In genomic region chr9:133087429-133088145, GRCh38 we compare ENCODE assay signal across 16 cellular contexts. TPM values are rescaled to one million over a fixed set of nuclear protein-coding genes. Genes with fewer than 3 reads are reported as not detected.
"Had no signal": no experiment of that assay in that cellular context is flagged by ENCODE, and none has a peak within 500 bp of the region (broad histone marks: within the 10 kb centered on the region; RNA-seq: fewer than 3 reads in every experiment).

No MANE protein-coding gene starts in this region.

- FAIRE-seq: urothelium cell line had no signal

- ATAC-seq: effector memory CD8-positive, alpha-beta T cell; stimulated activated naive CD8-positive, alpha-beta T cell treated with anti-CD3 and anti-CD28 coated beads, Interleukin-15, Interleukin-2, amounts not matched to agents 100 U/mL and 50 U/mL, for 24 hours had no signal

- H3K4me3 ChIP-seq: esophagus squamous epithelium, lung, tibial artery had no signal

- H3K4me3 Mint-ChIP-seq: activated naive CD8-positive, alpha-beta T cell; effector memory CD8-positive, alpha-beta T cell; nephron had no signal

- H3K36me3 ChIP-seq: esophagus squamous epithelium, tibial artery, WERI-Rb-1 had no signal

- H3K27me3 ChIP-seq: esophagus squamous epithelium, tibial artery had no signal

- H3K4me1 ChIP-seq: esophagus squamous epithelium, tibial artery had no signal

- H3K9me3 Mint-ChIP-seq: nephron had no signal

- H3K27ac ChIP-seq: esophagus squamous epithelium, tibial artery had no signal

- H3K27ac Mint-ChIP-seq: activated naive CD8-positive, alpha-beta T cell; effector memory CD8-positive, alpha-beta T cell; nephron; progenitor cell of endocrine pancreas had no signal

- DNase-seq: activated CD4-positive, alpha-beta T cell treated with anti-CD3 and anti-CD28 coated beads for 1 hour; activated CD4-positive, alpha-beta T cell treated with anti-CD3 and anti-CD28 coated beads, Interleukin-2, amount 50 U/mL, for 4 hours; dermis blood vessel endothelial cell; effector memory CD8-positive, alpha-beta T cell; esophagus squamous epithelium; occipital lobe; stimulated activated CD4-positive, alpha-beta T cell treated with anti-CD3 and anti-CD28 coated beads, Interleukin-2, amount 100 ng/mL, for 24 hours; stimulated activated naive CD8-positive, alpha-beta T cell treated with anti-CD3 and anti-CD28 coated beads, Interleukin-15, Interleukin-2, amounts not matched to agents 100 U/mL and 50 U/mL, for 24 hours; WERI-Rb-1 had no signal

- H3K9me3 ChIP-seq: esophagus squamous epithelium, tibial artery had no signal

- H3K27me3 Mint-ChIP-seq: activated naive CD8-positive, alpha-beta T cell; effector memory CD8-positive, alpha-beta T cell; progenitor cell of endocrine pancreas had no signal

- H3K4me1 Mint-ChIP-seq: nephron had no signal

- H3K36me3 Mint-ChIP-seq: activated naive CD8-positive, alpha-beta T cell had no signal

RNA-seq across cellular contexts. Expression of gene CEL, which starts 25.8 kb away (rescaled TPM):
- total RNA-seq: occipital lobe, skeletal muscle tissue had no signal
